Comparison of ENCODE assay signal across 13 cellular contexts in genomic region chr3:43455233-43455632, GRCh38.
DNase-seq lines count a peak whose midpoint lies in the region; ATAC-seq and TF ChIP-seq lines count a peak whose summit lies in the region.
"Had no signal": no experiment of that assay in that cellular context is flagged by ENCODE, and none has a peak within 500 bp of the region (broad histone marks: within the 10 kb centered on the region; RNA-seq: fewer than 3 reads in every experiment).

No MANE protein-coding gene starts in this region.

- H3K27me3 Mint-ChIP-seq in stimulated activated naive CD8-positive, alpha-beta T cell treated with anti-CD3 and anti-CD28 coated beads, Interleukin-15, amount 100 ng/mL, for 72 hours: no peaks in the 10 kb centered on the region
- no peaks in the 10 kb centered on the region for H3K27me3 Mint-ChIP-seq in type B pancreatic cell

- peaks cover 16% of the 10 kb centered on the region for H3K4me1 Mint-ChIP-seq in stimulated activated naive CD8-positive, alpha-beta T cell treated with anti-CD3 and anti-CD28 coated beads, Interleukin-15, amount 100 ng/mL, for 72 hours
- no peaks in the 10 kb centered on the region for H3K4me1 Mint-ChIP-seq in type B pancreatic cell (ENCODE audit: unreplicated experiment)

- no peak overlapping the region for H3K4me3 Mint-ChIP-seq in stimulated activated naive CD8-positive, alpha-beta T cell treated with anti-CD3 and anti-CD28 coated beads, Interleukin-15, amount 100 ng/mL, for 72 hours
- H3K4me3 Mint-ChIP-seq in type B pancreatic cell: no peak overlapping the region

- H3K9ac ChIP-seq in colonic mucosa (ENCODE audit: low read depth in 2 of 2, low read length in 2 of 2): no peak overlapping the region
- H3K9ac ChIP-seq: BLaER1 treated with 17β-estradiol and CSF1 and Interleukin-3, amounts not matched to agents 10 nM and 100 nM had no signal

- H3K4me3 ChIP-seq in astrocyte of the spinal cord (ENCODE audit: low read depth, low read length) (no peak overlapping the region), colonic mucosa (no peak overlapping the region)
- H3K4me3 ChIP-seq: BLaER1 treated with 17β-estradiol and CSF1 and Interleukin-3, amounts not matched to agents 10 nM and 100 nM; coronary artery had no signal

- no peak overlapping the region for H3K27ac Mint-ChIP-seq in stimulated activated naive CD8-positive, alpha-beta T cell treated with anti-CD3 and anti-CD28 coated beads, Interleukin-15, amount 100 ng/mL, for 72 hours
- no peak overlapping the region for H3K27ac Mint-ChIP-seq in type B pancreatic cell

- no peaks in the 10 kb centered on the region for H3K4me1 ChIP-seq in colonic mucosa
- H3K4me1 ChIP-seq: BLaER1 treated with 17β-estradiol and CSF1 and Interleukin-3, amounts not matched to agents 10 nM and 100 nM had no signal

- no peaks in the 10 kb centered on the region for H3K36me3 ChIP-seq in colonic mucosa
- H3K36me3 ChIP-seq: BLaER1 treated with 17β-estradiol and CSF1 and Interleukin-3, amounts not matched to agents 10 nM and 100 nM had no signal

- peaks cover 0 to 7% of the 10 kb centered on the region in 2 donors for H3K9me3 Mint-ChIP-seq in stimulated activated naive CD8-positive, alpha-beta T cell treated with anti-CD3 and anti-CD28 coated beads, Interleukin-15, amount 100 ng/mL, for 72 hours
- H3K9me3 Mint-ChIP-seq in type B pancreatic cell: no peaks in the 10 kb centered on the region

- intact Hi-C loops in colonic mucosa (cut with DNase I): no loop called here

- no peak for DNase-seq in stimulated activated naive CD8-positive, alpha-beta T cell treated with anti-CD3 and anti-CD28 coated beads, Interleukin-15, Interleukin-2, amounts not matched to agents 100 U/mL and 50 U/mL, for 24 hours
- DNase-seq in stimulated activated naive CD8-positive, alpha-beta T cell treated with anti-CD3 and anti-CD28 coated beads, Interleukin-15, amount 100 ng/mL, for 72 hours: no peak
- DNase-seq in astrocyte of the spinal cord (ENCODE audit: low read depth, low spot score) (peak; percentile 12), islet precursor cell (peak; percentile 96), NCI-H2196 (lab: John Stamatoyannopoulos, UW; ENCODE audit: unreplicated experiment) (no peak), AML-193 (lab: John Stamatoyannopoulos, UW) (no peak), type B pancreatic cell (ENCODE audit: extremely low spot score, unreplicated experiment) (no peak), colonic mucosa (no peak)
- DNase-seq: activated T-cell treated with anti-CD3 and anti-CD28 coated beads, Interleukin-2, amount 50 U/mL, for 1 hour; NCI-H187 treated with DMSO at 0.1 percent for 48 hours had no signal

- no peak overlapping the region for H3K27ac ChIP-seq in colonic mucosa
- H3K27ac ChIP-seq: BLaER1 treated with 17β-estradiol and CSF1 and Interleukin-3, amounts not matched to agents 10 nM and 100 nM; coronary artery; VCaP had no signal

- no peak for TF ChIP-seq CTCF in astrocyte of the spinal cord (IDR thresholded peaks at IDR 0.05; ENCODE audit: low read depth, low read length)
- TF ChIP-seq CTCF in type B pancreatic cell (conservative IDR thresholded peaks at IDR 0.05): no peak
- TF ChIP-seq CTCF in colonic mucosa (IDR thresholded peaks at IDR 0.05): no peak

- in situ Hi-C loops in astrocyte of the spinal cord (cut with HindIII; ENCODE audit: low sequenced_read_pairs): no loop called here

- no peaks in the 10 kb centered on the region for H3K9me3 ChIP-seq in colonic mucosa
- H3K9me3 ChIP-seq: BLaER1 treated with 17β-estradiol and CSF1 and Interleukin-3, amounts not matched to agents 10 nM and 100 nM had no signal

- ATAC-seq in stimulated activated naive CD8-positive, alpha-beta T cell treated with anti-CD3 and anti-CD28 coated beads, Interleukin-15, Interleukin-2, amounts not matched to agents 100 U/mL and 50 U/mL, for 24 hours: peak; percentile 46
- no peak for ATAC-seq in stimulated activated naive CD8-positive, alpha-beta T cell treated with anti-CD3 and anti-CD28 coated beads, Interleukin-15, amount 100 ng/mL, for 72 hours

- no peaks in the 10 kb centered on the region for H3K36me3 Mint-ChIP-seq in type B pancreatic cell

- H3K27me3 ChIP-seq in colonic mucosa: no peaks in the 10 kb centered on the region
- H3K27me3 ChIP-seq: BLaER1 treated with 17β-estradiol and CSF1 and Interleukin-3, amounts not matched to agents 10 nM and 100 nM had no signal

Comparison
In these comparisons a context has a peak if more than half of its experiments do, and no peak if none do; other contexts are left out.
1. DNase-seq: peak in astrocyte of the spinal cord (single experiment) and islet precursor cell (single experiment); none in stimulated activated naive CD8-positive, alpha-beta T cell treated with anti-CD3 and anti-CD28 coated beads, Interleukin-15, Interleukin-2, amounts not matched to agents 100 U/mL and 50 U/mL, for 24 hours (single experiment), stimulated activated naive CD8-positive, alpha-beta T cell treated with anti-CD3 and anti-CD28 coated beads, Interleukin-15, amount 100 ng/mL, for 72 hours (0 of 2), NCI-H2196 (single experiment), AML-193 (0 of 2), type B pancreatic cell (single experiment) and colonic mucosa (single experiment).